1 cellular context compared by ENCODE assay signal in the genomic region with DNA sequence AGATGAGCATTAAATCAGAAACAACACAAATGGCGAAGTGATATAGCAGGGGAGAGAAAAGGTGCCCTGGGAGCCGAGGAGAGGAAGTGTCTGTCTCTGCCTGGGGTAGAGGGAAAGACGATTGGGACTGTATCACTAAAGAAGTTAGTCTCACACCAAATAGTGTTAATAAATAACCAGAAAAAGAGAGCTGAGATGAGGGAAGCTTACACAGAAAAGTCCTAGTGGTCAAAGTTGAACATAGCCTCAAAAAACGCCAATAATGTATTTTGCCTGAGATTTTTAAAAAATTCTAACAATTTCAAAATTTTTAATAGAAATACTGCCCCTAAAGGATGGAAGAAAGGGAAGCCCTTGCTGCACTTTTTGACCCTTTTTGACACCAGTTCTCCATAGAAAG.
TF ChIP-seq lines count a peak whose summit lies in the region.

No MANE protein-coding gene starts in this region.

TF ChIP-seq in GM12878, 131 proteins besides CTCF, POLR2A, EP300 and RAD21 (continued from another document):
- no peak for TF ChIP-seq ZNF592 (IDR thresholded peaks at IDR 0.05)
